18 cellular contexts compared by ENCODE assay signal in genomic region chrX:10414872-10415703, GRCh38.
A peak's percentile ranks its signal among the peaks of the same experiment; 100 is the strongest.
DNase-seq lines count a peak whose midpoint lies in the region; ATAC-seq, FAIRE-seq and TF ChIP-seq lines count a peak whose summit lies in the region.
"Had no signal": no experiment of that assay in that cellular context is flagged by ENCODE, and none has a peak within 500 bp of the region (broad histone marks: within the 10 kb centered on the region; RNA-seq: fewer than 3 reads in every experiment).

No MANE protein-coding gene starts in this region.

- H2BK5ac ChIP-seq in mesenchymal stem cell (ENCODE audit: low read depth, low read length, poor library complexity, severe bottlenecking) = peak overlapping the region; percentile 84

- H3K27ac ChIP-seq in AG04450 (ENCODE audit: low read depth, low read length) (peak overlapping the region; percentile 47), mesenchymal stem cell (ENCODE audit: low read length, poor library complexity, severe bottlenecking) (peak overlapping the region; percentile 98)
- H3K27ac ChIP-seq: foreskin keratinocyte, left ventricle myocardium inferior had no signal

- no peak overlapping the region for H2AFZ ChIP-seq in mesenchymal stem cell (ENCODE audit: low read depth, low read length)

- no peak for ATAC-seq in GM21717 (IDR thresholded peaks at IDR 0.05; ENCODE audit: unreplicated experiment)
- no peak for ATAC-seq in activated T-cell treated with anti-CD3 and anti-CD28 coated beads, Interleukin-2, amount 50 U/mL, for 4 hours
- ATAC-seq: foreskin keratinocyte; stimulated activated memory B cell treated with anti-CD40 and anti-IgM and Interleukin-4, amounts not matched to agents 10 μg/mL and 1 μg/mL and 100 μg/mL, for 72 hours had no signal

- H2BK15ac ChIP-seq in mesenchymal stem cell (ENCODE audit: low read depth, poor library complexity, severe bottlenecking) = no peak overlapping the region

- H3K4me1 ChIP-seq in mesenchymal stem cell (ENCODE audit: control insufficient read depth, insufficient read depth, low read depth, low read length) = peaks cover 3% of the 10 kb centered on the region
- H3K4me1 ChIP-seq: Caco-2, foreskin keratinocyte, left ventricle myocardium inferior had no signal

- no peak overlapping the region for H3K4me3 Mint-ChIP-seq in activated T-cell treated with anti-CD3 and anti-CD28 coated beads, Interleukin-2, amount 50 U/mL, for 24 hours
- H3K4me3 Mint-ChIP-seq in activated T-cell treated with anti-CD3 and anti-CD28 coated beads, Interleukin-2, amount 50 U/mL, for 4 hours = no peak overlapping the region
- H3K4me3 Mint-ChIP-seq: stimulated activated memory B cell treated with anti-CD40 and anti-IgM and Interleukin-4, amounts not matched to agents 10 μg/mL and 1 μg/mL and 100 μg/mL, for 72 hours had no signal

- H3K9ac ChIP-seq in mesenchymal stem cell (ENCODE audit: low read length) = peak overlapping the region; percentile 62

- no peaks in the 10 kb centered on the region for H3K27me3 ChIP-seq in AG04450 (ENCODE audit: control insufficient read depth, insufficient read depth, low read length)
- H3K27me3 ChIP-seq in mesenchymal stem cell (ENCODE audit: control insufficient read depth in 1 of 2, insufficient read depth in 1 of 2, low read length in 2 of 2) = no peaks in the 10 kb centered on the region
- H3K27me3 ChIP-seq: foreskin keratinocyte had no signal

- CTCF ChIA-PET in AG04450 (lab: Charles Lee) = no interaction called here

- FAIRE-seq in HTR-8/SVneo (lab: Jason Lieb, UNC) = no peak

- no peak overlapping the region for H3K4ac ChIP-seq in mesenchymal stem cell (ENCODE audit: low read depth in 1 of 2, low read length in 2 of 2)

- H3K4me1 Mint-ChIP-seq in activated T-cell treated with anti-CD3 and anti-CD28 coated beads, Interleukin-2, amount 50 U/mL, for 24 hours (ENCODE audit: low read depth) = no peaks in the 10 kb centered on the region
- H3K4me1 Mint-ChIP-seq in activated T-cell treated with anti-CD3 and anti-CD28 coated beads, Interleukin-2, amount 50 U/mL, for 4 hours (ENCODE audit: low read depth) = no peaks in the 10 kb centered on the region
- H3K4me1 Mint-ChIP-seq: stimulated activated memory B cell treated with anti-CD40 and anti-IgM and Interleukin-4, amounts not matched to agents 10 μg/mL and 1 μg/mL and 100 μg/mL, for 72 hours had no signal

- H3K27me3 Mint-ChIP-seq in activated T-cell treated with anti-CD3 and anti-CD28 coated beads, Interleukin-2, amount 50 U/mL, for 24 hours = peaks cover 11% of the 10 kb centered on the region
- H3K27me3 Mint-ChIP-seq in activated T-cell treated with anti-CD3 and anti-CD28 coated beads, Interleukin-2, amount 50 U/mL, for 4 hours (ENCODE audit: low read depth) = no peaks in the 10 kb centered on the region
- H3K27me3 Mint-ChIP-seq: progenitor cell of endocrine pancreas; stimulated activated memory B cell treated with anti-CD40 and anti-IgM and Interleukin-4, amounts not matched to agents 10 μg/mL and 1 μg/mL and 100 μg/mL, for 72 hours had no signal

- H3K36me3 Mint-ChIP-seq in activated T-cell treated with anti-CD3 and anti-CD28 coated beads, Interleukin-2, amount 50 U/mL, for 24 hours (ENCODE audit: low read depth) = no peaks in the 10 kb centered on the region
- no peaks in the 10 kb centered on the region for H3K36me3 Mint-ChIP-seq in activated T-cell treated with anti-CD3 and anti-CD28 coated beads, Interleukin-2, amount 50 U/mL, for 4 hours (ENCODE audit: insufficient read depth)
- H3K36me3 Mint-ChIP-seq: stimulated activated memory B cell treated with anti-CD40 and anti-IgM and Interleukin-4, amounts not matched to agents 10 μg/mL and 1 μg/mL and 100 μg/mL, for 72 hours had no signal

- H3K27ac Mint-ChIP-seq in activated T-cell treated with anti-CD3 and anti-CD28 coated beads, Interleukin-2, amount 50 U/mL, for 24 hours = no peak overlapping the region
- H3K27ac Mint-ChIP-seq: progenitor cell of endocrine pancreas; stimulated activated memory B cell treated with anti-CD40 and anti-IgM and Interleukin-4, amounts not matched to agents 10 μg/mL and 1 μg/mL and 100 μg/mL, for 72 hours had no signal

- in situ Hi-C loops in astrocyte of the spinal cord (cut with HindIII; ENCODE audit: low sequenced_read_pairs) = no loop called here

- H3K9me3 ChIP-seq in AG04450 (ENCODE audit: control insufficient read depth, insufficient read depth, low read length) (no peaks in the 10 kb centered on the region), mesenchymal stem cell (ENCODE audit: control insufficient read depth, low read length) (no peaks in the 10 kb centered on the region)
- H3K9me3 ChIP-seq: Caco-2, left ventricle myocardium inferior had no signal

- DNase-seq in AG04450 (ENCODE audit: low read depth, low spot score) (no peak), HTR-8/SVneo (ENCODE audit: insufficient read length, low spot score) (peak; percentile 28), astrocyte of the spinal cord (ENCODE audit: low read depth, low spot score) (peak; percentile 27), mesenchymal stem cell (peak; percentile 17), midbrain (lab: John Stamatoyannopoulos, UW) (no peak)
- DNase-seq in activated T-cell treated with anti-CD3 and anti-CD28 coated beads, Interleukin-2, amount 50 U/mL, for 24 hours = no peak
- DNase-seq in activated T-cell treated with anti-CD3 and anti-CD28 coated beads, Interleukin-2, amount 50 U/mL, for 4 hours = no peak
- DNase-seq: activated CD4-positive, alpha-beta T cell treated with anti-CD3 and anti-CD28 coated beads, Interleukin-2, amount 50 U/mL, for 1 hour; activated naive CD4-positive, alpha-beta T cell treated with anti-CD3 and anti-CD28 coated beads, Interleukin-2, amount 50 U/mL, for 16 hours; Caco-2; effector CD4-positive, alpha-beta T cell; left ventricle myocardium inferior; MV-4-11; NCI-H2081 had no signal

- H2BK12ac ChIP-seq in mesenchymal stem cell (ENCODE audit: low read length in 2 of 2) = no peak overlapping the region

- POLR2A ChIA-PET in AG04450 (lab: Yijun Ruan, JAX) = interaction anchor here (0.5 kb wide), 1 partner anchor 21 kb away, joined by 4 read pairs; no protein-coding TSS in a partner anchor

- no peak overlapping the region for H2BK120ac ChIP-seq in mesenchymal stem cell (ENCODE audit: low read depth, low read length)

- no peaks in the 10 kb centered on the region for H3K79me1 ChIP-seq in mesenchymal stem cell (replicated peaks; ENCODE audit: low read length, poor library complexity, severe bottlenecking)

- 90% methylated on average over 6 of the region's 12 CpGs for WGBS in mesenchymal stem cell

- no peak overlapping the region for H3K4me3 ChIP-seq in AG04450 (ENCODE audit: low read depth, low read length)
- H3K4me3 ChIP-seq in astrocyte of the spinal cord (ENCODE audit: low read depth, low read length) = no peak overlapping the region
- peak overlapping the region in 1 of 2 experiments; percentile 19 for H3K4me3 ChIP-seq in mesenchymal stem cell (ENCODE audit: insufficient read depth in 1 of 2, low read depth in 1 of 2, low read length in 2 of 2)
- H3K4me3 ChIP-seq: left ventricle myocardium inferior had no signal

- TF ChIP-seq CTCF in AG04450 (IDR thresholded peaks at IDR 0.05; ENCODE audit: low read depth, low read length) (no peak), astrocyte of the spinal cord (IDR thresholded peaks at IDR 0.05; ENCODE audit: low read depth, low read length) (no peak)

- H3K4me2 ChIP-seq in mesenchymal stem cell (ENCODE audit: low read length, poor library complexity, severe bottlenecking) = peak overlapping the region; percentile 22

- H3K9me3 Mint-ChIP-seq in activated T-cell treated with anti-CD3 and anti-CD28 coated beads, Interleukin-2, amount 50 U/mL, for 24 hours = no peaks in the 10 kb centered on the region
- no peaks in the 10 kb centered on the region for H3K9me3 Mint-ChIP-seq in activated T-cell treated with anti-CD3 and anti-CD28 coated beads, Interleukin-2, amount 50 U/mL, for 4 hours
- H3K9me3 Mint-ChIP-seq: stimulated activated memory B cell treated with anti-CD40 and anti-IgM and Interleukin-4, amounts not matched to agents 10 μg/mL and 1 μg/mL and 100 μg/mL, for 72 hours had no signal

- no peak overlapping the region for H3K14ac ChIP-seq in mesenchymal stem cell (ENCODE audit: low read length in 2 of 2)

- no peak overlapping the region for H4K91ac ChIP-seq in mesenchymal stem cell (ENCODE audit: low read length)

- H3K23ac ChIP-seq in mesenchymal stem cell (ENCODE audit: low read length in 2 of 2) = no peak overlapping the region

- H2AK5ac ChIP-seq in mesenchymal stem cell (ENCODE audit: low read length, severe bottlenecking) = peak overlapping the region; percentile 44

- H3K36me3 ChIP-seq in mesenchymal stem cell (ENCODE audit: control insufficient read depth in 1 of 2, insufficient read depth in 2 of 2, low read depth in 1 of 2, low read length in 2 of 2) = no peaks in the 10 kb centered on the region
- H3K36me3 ChIP-seq: left ventricle myocardium inferior had no signal

- H3K18ac ChIP-seq in mesenchymal stem cell (ENCODE audit: low read depth in 1 of 2, low read length in 2 of 2) = no peak overlapping the region

- no peak overlapping the region for H4K8ac ChIP-seq in mesenchymal stem cell (ENCODE audit: low read length)

Comparison
In these comparisons a context has a peak if more than half of its experiments do, and no peak if none do; other contexts are left out.
1. DNase-seq: peak in HTR-8/SVneo (single experiment), astrocyte of the spinal cord (single experiment) and mesenchymal stem cell (single experiment); none in AG04450 (single experiment), midbrain (single experiment), activated T-cell treated with anti-CD3 and anti-CD28 coated beads, Interleukin-2, amount 50 U/mL, for 24 hours (single experiment) and activated T-cell treated with anti-CD3 and anti-CD28 coated beads, Interleukin-2, amount 50 U/mL, for 4 hours (single experiment).